ENCODE assay signal across 25 cellular contexts in the genomic region with DNA sequence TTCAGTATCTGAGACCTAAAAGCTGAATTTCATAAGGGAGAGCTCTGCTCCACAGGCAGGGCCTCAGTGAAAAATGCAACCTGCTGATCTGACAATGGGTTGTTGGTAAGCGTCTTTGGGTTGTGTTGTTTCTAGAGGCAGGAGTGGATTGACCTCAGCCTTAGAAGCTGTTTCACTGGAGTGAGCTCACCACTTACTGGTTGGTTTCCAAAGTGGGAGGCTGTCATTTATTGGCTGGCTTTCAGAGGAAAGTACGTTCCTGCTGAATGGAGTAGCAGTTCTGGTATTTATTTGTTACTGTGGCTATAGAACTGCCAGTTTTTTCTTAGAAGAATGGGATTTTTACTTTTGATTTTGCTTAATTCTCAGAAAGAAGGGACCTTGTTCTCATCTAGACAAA. TPM values are rescaled to one million over a fixed set of nuclear protein-coding genes. Genes with fewer than 3 reads are reported as not detected.
DNase-seq lines count a peak whose midpoint lies in the region; TF ChIP-seq lines count a peak whose summit lies in the region.
"Had no signal": no experiment of that assay in that cellular context is flagged by ENCODE, and none has a peak within 500 bp of the region (broad histone marks: within the 10 kb centered on the region; RNA-seq: fewer than 3 reads in every experiment).

No MANE protein-coding gene starts in this region.

- H3K27me3 ChIP-seq in KMS-11 (ENCODE audit: insufficient read depth, low read depth): no peaks in the 10 kb centered on the region
- no peaks in the 10 kb centered on the region for H3K27me3 ChIP-seq in neural progenitor cell
- H3K27me3 ChIP-seq: right lobe of liver had no signal

- H2AFZ ChIP-seq in KMS-11 (ENCODE audit: low read depth) (peak overlapping the region; percentile 30; the same call in 1 of the 2 replicates), neural progenitor cell (replicated peaks) (peak overlapping the region; percentile 12)

- no peak overlapping the region for H3K27ac Mint-ChIP-seq in neural progenitor cell
- H3K27ac Mint-ChIP-seq: activated B cell treated with CpG ODN at 0.5 μM for 24 hours; activated CD8-positive, alpha-beta T cell treated with anti-CD3 and anti-CD28 coated beads for 36 hours; CD8-positive, alpha-beta T cell; H9; naive B cell had no signal

- H3K4me1 ChIP-seq in KMS-11 (ENCODE audit: low read depth, poor library complexity, severe bottlenecking): peaks cover 13% of the 10 kb centered on the region
- no peaks in the 10 kb centered on the region for H3K4me1 ChIP-seq in neural progenitor cell
- H3K4me1 ChIP-seq: right lobe of liver had no signal

- H3K4me3 ChIP-seq in KMS-11 (IDR thresholded peaks at IDR 0.05; ENCODE audit: insufficient read depth, low read depth, low read length) (no peak overlapping the region), epithelial cell of esophagus (ENCODE audit: low read length) (no peak overlapping the region), neural progenitor cell (no peak overlapping the region)
- H3K4me3 ChIP-seq: right lobe of liver had no signal

- H4K20me1 ChIP-seq in KMS-11 (ENCODE audit: insufficient read depth) (no peaks in the 10 kb centered on the region), neural progenitor cell (ENCODE audit: low read depth) (no peaks in the 10 kb centered on the region)

- no peaks in the 10 kb centered on the region for H3K79me2 ChIP-seq in KMS-11 (ENCODE audit: insufficient read depth, low read depth)
- no peaks in the 10 kb centered on the region for H3K79me2 ChIP-seq in neural progenitor cell (ENCODE audit: low read depth)

- H3K9ac ChIP-seq in KMS-11 (no peak overlapping the region), neural progenitor cell (no peak overlapping the region)

- H3K4me1 Mint-ChIP-seq in neural progenitor cell: no peaks in the 10 kb centered on the region
- H3K4me1 Mint-ChIP-seq: activated B cell treated with CpG ODN at 0.5 μM for 24 hours, H9, naive B cell had no signal

- H3K36me3 ChIP-seq in KMS-11 (ENCODE audit: insufficient read depth): no peaks in the 10 kb centered on the region
- H3K36me3 ChIP-seq in neural progenitor cell: no peaks in the 10 kb centered on the region
- H3K36me3 ChIP-seq: right lobe of liver had no signal

- H3K4me3 Mint-ChIP-seq in neural progenitor cell: no peak overlapping the region
- H3K4me3 Mint-ChIP-seq: activated B cell treated with CpG ODN at 0.5 μM for 24 hours; activated CD8-positive, alpha-beta T cell treated with anti-CD3 and anti-CD28 coated beads for 36 hours; CD8-positive, alpha-beta T cell; H9; naive B cell had no signal

- H3K27ac ChIP-seq in KMS-11: peak overlapping the region; percentile 55
- no peak overlapping the region for H3K27ac ChIP-seq in neural progenitor cell
- H3K27ac ChIP-seq: right lobe of liver, RWPE1 had no signal

- no peaks in the 10 kb centered on the region for H3K9me3 ChIP-seq in neural progenitor cell (ENCODE audit: low read depth)
- H3K9me3 ChIP-seq: right lobe of liver had no signal

- H3F3A ChIP-seq in neural progenitor cell (ENCODE audit: low read depth): no peaks in the 10 kb centered on the region

- H3K36me3 Mint-ChIP-seq in neural progenitor cell: no peaks in the 10 kb centered on the region
- H3K36me3 Mint-ChIP-seq: CD8-positive, alpha-beta T cell; naive B cell had no signal

- H3K9me3 Mint-ChIP-seq in neural progenitor cell: no peaks in the 10 kb centered on the region
- H3K9me3 Mint-ChIP-seq: CD8-positive, alpha-beta T cell had no signal

- peaks cover 3% of the 10 kb centered on the region for H3K27me3 Mint-ChIP-seq in neural progenitor cell (ENCODE audit: insufficient read depth, low read depth)

- TF ChIP-seq CTCF in KMS-11 (conservative IDR thresholded peaks at IDR 0.05; ENCODE audit: low read depth, low read length) (no peak), epithelial cell of esophagus (IDR thresholded peaks at IDR 0.05; ENCODE audit: insufficient read depth, low read depth, low read length, missing control alignments) (no peak), neural progenitor cell (IDR thresholded peaks at IDR 0.05) (no peak)

- peak; percentile 30 for DNase-seq in AG08396 (ENCODE audit: low spot score)
- peak; percentile 2 for DNase-seq in epithelial cell of esophagus (ENCODE audit: low read depth)
- DNase-seq in neural progenitor cell (ENCODE audit: low spot score): no peak
- DNase-seq in activated CD4-positive, CD25-positive, alpha-beta regulatory T cell treated with anti-CD3 and anti-CD28 coated beads, Interleukin-2, amount 50 U/mL, for 72 hours: no peak
- no peak for DNase-seq in mesenteric fat pad (ENCODE audit: low spot score)
- no peak for DNase-seq in GM19238 (ENCODE audit: insufficient read length, low spot score)
- no peak for DNase-seq in activated T-cell treated with anti-CD3 and anti-CD28 coated beads, Interleukin-2, amount 50 U/mL, for 48 hours
- DNase-seq: activated B cell treated with CpG ODN at 0.5 μM for 24 hours; activated CD8-positive, alpha-beta T cell treated with anti-CD3 and anti-CD28 coated beads for 36 hours; activated naive CD4-positive, alpha-beta T cell treated with Interleukin-2 at 50 U/mL for 16 hours; activated T-cell treated with anti-CD3 and anti-CD28 coated beads, Interleukin-2, amount 50 U/mL, for 1 hour; CD8-positive, alpha-beta T cell; effector CD8-positive, alpha-beta T cell; H9; hippocampal formation; naive B cell; NCI-H1417; NCI-H2107; NCI-H524 treated with DMSO at 0.1 percent for 48 hours; right lobe of liver had no signal

- H3K4me2 ChIP-seq in KMS-11 (peak overlapping the region; percentile 49), neural progenitor cell (no peak overlapping the region)

RNA-seq across cellular contexts. Expression of a gene that starts 29.3 kb away (rescaled TPM):
- total RNA-seq in neural progenitor cell (ENCODE audit: low replicate concordance) (not detected in 2 replicates), mesenteric fat pad (not detected)
- total RNA-seq: activated B cell treated with CpG ODN at 0.5 μM for 24 hours; activated CD8-positive, alpha-beta T cell treated with anti-CD3 and anti-CD28 coated beads for 36 hours; CD8-positive, alpha-beta T cell; HepG2; lung microvascular endothelial cell; osteocyte; right lobe of liver had no signal

Comparison
In these comparisons a context has a peak if more than half of its experiments do, and no peak if none do; other contexts are left out.
1. DNase-seq: peak in AG08396 (single experiment) and epithelial cell of esophagus (single experiment); none in neural progenitor cell (single experiment), activated CD4-positive, CD25-positive, alpha-beta regulatory T cell treated with anti-CD3 and anti-CD28 coated beads, Interleukin-2, amount 50 U/mL, for 72 hours (single experiment), mesenteric fat pad (single experiment), GM19238 (single experiment) and activated T-cell treated with anti-CD3 and anti-CD28 coated beads, Interleukin-2, amount 50 U/mL, for 48 hours (0 of 2).